ENCODE assay signal across 1 cellular context in genomic region chr3:48637305-48637704, GRCh38.
TF ChIP-seq lines count a peak whose summit lies in the region.

No MANE protein-coding gene starts in this region.

TF ChIP-seq in IMR-90, 13 proteins besides CTCF, POLR2A, EP300 and RAD21:
- TF ChIP-seq MAZ (IDR thresholded peaks at IDR 0.05; ENCODE audit: borderline replicate concordance, low read depth, low read length) (no peak), CHD1 (IDR thresholded peaks at IDR 0.05; ENCODE audit: low read depth, low read length) (no peak), SMC3 (IDR thresholded peaks at IDR 0.05; ENCODE audit: low read depth, low read length) (no peak), CEBPB (IDR thresholded peaks at IDR 0.05; ENCODE audit: low read depth, low read length) (no peak), RFX5 (IDR thresholded peaks at IDR 0.05; ENCODE audit: low read depth, low read length) (no peak), BHLHE40 (IDR thresholded peaks at IDR 0.05; ENCODE audit: low read depth, low read length) (no peak), FOS (IDR thresholded peaks at IDR 0.05; ENCODE audit: low read depth, low read length) (no peak), USF2 (IDR thresholded peaks at IDR 0.05; ENCODE audit: low read depth, low read length) (no peak), MXI1 (IDR thresholded peaks at IDR 0.05; ENCODE audit: borderline replicate concordance, low read depth, low read length) (no peak), RCOR1 (IDR thresholded peaks at IDR 0.05; ENCODE audit: insufficient replicate concordance, low read length) (no peak), NFE2L2 (IDR thresholded peaks at IDR 0.05; ENCODE audit: low read depth, low read length) (no peak), MAFK (IDR thresholded peaks at IDR 0.05; ENCODE audit: low read depth, low read length) (no peak)
- TF ChIP-seq, protein P1, sequence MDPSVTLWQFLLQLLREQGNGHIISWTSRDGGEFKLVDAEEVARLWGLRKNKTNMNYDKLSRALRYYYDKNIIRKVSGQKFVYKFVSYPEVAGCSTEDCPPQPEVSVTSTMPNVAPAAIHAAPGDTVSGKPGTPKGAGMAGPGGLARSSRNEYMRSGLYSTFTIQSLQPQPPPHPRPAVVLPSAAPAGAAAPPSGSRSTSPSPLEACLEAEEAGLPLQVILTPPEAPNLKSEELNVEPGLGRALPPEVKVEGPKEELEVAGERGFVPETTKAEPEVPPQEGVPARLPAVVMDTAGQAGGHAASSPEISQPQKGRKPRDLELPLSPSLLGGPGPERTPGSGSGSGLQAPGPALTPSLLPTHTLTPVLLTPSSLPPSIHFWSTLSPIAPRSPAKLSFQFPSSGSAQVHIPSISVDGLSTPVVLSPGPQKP (IDR thresholded peaks at IDR 0.05; ENCODE audit: borderline replicate concordance, low read depth, low read length): no peak
